In genomic region chr16:12600116-12600515, GRCh38 we compare ENCODE assay signal across 6 cellular contexts.
"Had no signal": no experiment of that assay in that cellular context is flagged by ENCODE, and none has a peak within 500 bp of the region (broad histone marks: within the 10 kb centered on the region; RNA-seq: fewer than 3 reads in every experiment).

No MANE protein-coding gene starts in this region.

- ATAC-seq: GM23338 had no signal

- H2AFZ ChIP-seq: GM23338 had no signal

- H3K4me3 ChIP-seq: GM23338 had no signal

- FAIRE-seq: H1, H54, HTR-8/SVneo had no signal

- DNase-seq: HCEC 1CT, KBM-7 had no signal

- H3K4me2 ChIP-seq: GM23338 had no signal
